ENCODE assay signal across 9 cellular contexts in genomic region chr20:16803965-16804792, GRCh38. TPM values are rescaled to one million over a fixed set of nuclear protein-coding genes. Genes with fewer than 3 reads are reported as not detected.
DNase-seq lines count a peak whose midpoint lies in the region; ATAC-seq and TF ChIP-seq lines count a peak whose summit lies in the region.
"Had no signal": no experiment of that assay in that cellular context is flagged by ENCODE, and none has a peak within 500 bp of the region (broad histone marks: within the 10 kb centered on the region; RNA-seq: fewer than 3 reads in every experiment).

No MANE protein-coding gene starts in this region.

- peak; percentile 60 for ATAC-seq in HG02885 (IDR thresholded peaks at IDR 0.05; ENCODE audit: poor library complexity, unreplicated experiment)
- no peak for ATAC-seq in activated CD8-positive, alpha-beta memory T cell treated with anti-CD3 and anti-CD28 coated beads, Interleukin-2, amount 10 ng/mL, durations not matched to agents 7 days and 5 days
- no peak for ATAC-seq in HG02870 (IDR thresholded peaks at IDR 0.05; ENCODE audit: unreplicated experiment)
- no peak for ATAC-seq in HG03039 (IDR thresholded peaks at IDR 0.05; ENCODE audit: unreplicated experiment)

- no peaks in the 10 kb centered on the region for H3K36me3 Mint-ChIP-seq in activated CD8-positive, alpha-beta memory T cell treated with anti-CD3 and anti-CD28 coated beads, Interleukin-2, amount 10 ng/mL, durations not matched to agents 7 days and 5 days

- CTCF ChIA-PET in activated CD8-positive, alpha-beta memory T cell treated with anti-CD3 and anti-CD28 coated beads, Interleukin-2, amount 10 ng/mL, durations not matched to agents 7 days and 5 days (lab: Charles Lee) = interaction anchor here (1.0 to 2.4 kb wide), 14 partner anchors 9 to 629 kb away, joined by 3 to 30 read pairs (median 4); no protein-coding TSS in a partner anchor

- no peak overlapping the region for H3K18ac ChIP-seq in neuronal stem cell (ENCODE audit: low read length)

- no peak overlapping the region for H2BK15ac ChIP-seq in neuronal stem cell (ENCODE audit: low read length)

- H3K14ac ChIP-seq in neuronal stem cell (ENCODE audit: low read length) = no peak overlapping the region

- H3K79me1 ChIP-seq in neuronal stem cell (ENCODE audit: low read depth, low read length) = no peaks in the 10 kb centered on the region

- H3K4me1 ChIP-seq in esophagus squamous epithelium (no peaks in the 10 kb centered on the region), neuronal stem cell (ENCODE audit: control insufficient read depth in 2 of 2, insufficient read depth in 1 of 2, low read depth in 1 of 2, low read length in 2 of 2) (no peaks in the 10 kb centered on the region)

- H3K27me3 ChIP-seq in esophagus squamous epithelium = peaks cover 0 to 38% (median 0%) of the 10 kb centered on the region in 4 donors
- H3K27me3 ChIP-seq in neuronal stem cell (ENCODE audit: control insufficient read depth in 3 of 3, insufficient read depth in 3 of 3, low read depth in 1 of 3, low read length in 3 of 3) = peaks cover 0 to 8% (median 0%) of the 10 kb centered on the region in 3 experiments

- no peak overlapping the region for H2AFZ ChIP-seq in neuronal stem cell (ENCODE audit: low read length)

- no peak overlapping the region for H2BK120ac ChIP-seq in neuronal stem cell (ENCODE audit: low read depth, low read length)

- peaks cover 34% of the 10 kb centered on the region for H3K27me3 Mint-ChIP-seq in activated CD8-positive, alpha-beta memory T cell treated with anti-CD3 and anti-CD28 coated beads, Interleukin-2, amount 10 ng/mL, durations not matched to agents 7 days and 5 days

- no peak overlapping the region for H3K4me2 ChIP-seq in neuronal stem cell (ENCODE audit: insufficient read depth, low read length, poor library complexity, severe bottlenecking)

- H3K4me3 Mint-ChIP-seq in activated CD8-positive, alpha-beta memory T cell treated with anti-CD3 and anti-CD28 coated beads, Interleukin-2, amount 10 ng/mL, durations not matched to agents 7 days and 5 days = no peak overlapping the region

- H3K36me3 ChIP-seq in esophagus squamous epithelium (no peaks in the 10 kb centered on the region), neuronal stem cell (replicated peaks in 1 of 2; ENCODE audit: control insufficient read depth in 2 of 2, insufficient read depth in 2 of 2, low read length in 2 of 2) (no peaks in the 10 kb centered on the region)

- DNase-seq in EH (ENCODE audit: low read depth) (peak; percentile 54), NCI-H446 (lab: John Stamatoyannopoulos, UW) (peak; percentile 45 to 77), esophagus squamous epithelium (lab: John Stamatoyannopoulos, UW) (no peak), neuronal stem cell (ENCODE audit: low spot score) (peak; percentile 72)
- DNase-seq in activated CD8-positive, alpha-beta memory T cell treated with anti-CD3 and anti-CD28 coated beads, Interleukin-2, amount 10 ng/mL, durations not matched to agents 7 days and 5 days = peak; percentile 56

- no peak for TF ChIP-seq POLR2A in esophagus squamous epithelium (IDR thresholded peaks at IDR 0.05)

- intact Hi-C loops in esophagus squamous epithelium (cut with DNase I) = loop anchor here (5.0 kb wide), 1 partner anchor 628 kb away; no protein-coding TSS in a partner anchor

- no peak overlapping the region for H2BK12ac ChIP-seq in neuronal stem cell (ENCODE audit: low read length)

- H2BK5ac ChIP-seq in neuronal stem cell (ENCODE audit: low read length) = no peak overlapping the region

- H3K4ac ChIP-seq in neuronal stem cell (ENCODE audit: low read length) = no peak overlapping the region

- no peaks in the 10 kb centered on the region for H3K9me3 Mint-ChIP-seq in activated CD8-positive, alpha-beta memory T cell treated with anti-CD3 and anti-CD28 coated beads, Interleukin-2, amount 10 ng/mL, durations not matched to agents 7 days and 5 days (ENCODE audit: low read depth)

- H3K9ac ChIP-seq in neuronal stem cell (ENCODE audit: low read depth, low read length, poor library complexity) = no peak overlapping the region

- no peak overlapping the region for H3K4me3 ChIP-seq in esophagus squamous epithelium
- H3K4me3 ChIP-seq in neuronal stem cell (ENCODE audit: low read length in 2 of 2) = no peak overlapping the region

- TF ChIP-seq CTCF in esophagus squamous epithelium (IDR thresholded peaks at IDR 0.05) = peak; percentile 38 to 75 (median 66)

- no peak overlapping the region for H4K8ac ChIP-seq in neuronal stem cell (ENCODE audit: low read depth, low read length)

- no peak overlapping the region for H2AK5ac ChIP-seq in neuronal stem cell (ENCODE audit: low read depth, low read length)

- H3K27ac ChIP-seq in esophagus squamous epithelium (no peak overlapping the region), neuronal stem cell (replicated peaks; ENCODE audit: low read length) (no peak overlapping the region)

- H3K9me3 ChIP-seq in esophagus squamous epithelium (no peaks in the 10 kb centered on the region), neuronal stem cell (replicated peaks in 1 of 2; ENCODE audit: control insufficient read depth in 2 of 2, insufficient read depth in 1 of 2, low read depth in 1 of 2, low read length in 2 of 2) (peaks cover 0 to 1% of the 10 kb centered on the region in 2 donors)

- H3K23ac ChIP-seq in neuronal stem cell (ENCODE audit: low read depth, low read length, poor library complexity) = no peak overlapping the region

- H3K27ac Mint-ChIP-seq in activated CD8-positive, alpha-beta memory T cell treated with anti-CD3 and anti-CD28 coated beads, Interleukin-2, amount 10 ng/mL, durations not matched to agents 7 days and 5 days = no peak overlapping the region

- no peak overlapping the region for H4K91ac ChIP-seq in neuronal stem cell (ENCODE audit: low read depth, low read length, poor library complexity)

- 21 to 24% methylated on average over 14 of the region's 14 CpGs for WGBS in esophagus squamous epithelium, 2 donors
- WGBS in neuronal stem cell (ENCODE audit: extremely low coverage in 2 of 2, insufficient read length in 2 of 2, insufficient replicate concordance in 1 of 2), 2 donors = no CpG with 5 or more reads among the region's 14 CpGs

- H3K4me1 Mint-ChIP-seq in activated CD8-positive, alpha-beta memory T cell treated with anti-CD3 and anti-CD28 coated beads, Interleukin-2, amount 10 ng/mL, durations not matched to agents 7 days and 5 days = no peaks in the 10 kb centered on the region

RNA-seq across cellular contexts. Expression of gene OTOR, which starts 56.0 kb away (rescaled TPM):
- not detected for total RNA-seq in activated CD8-positive, alpha-beta memory T cell treated with anti-CD3 and anti-CD28 coated beads, Interleukin-2, amount 10 ng/mL, durations not matched to agents 7 days and 5 days
- total RNA-seq in esophagus squamous epithelium = not detected
- polyA plus RNA-seq in neuronal stem cell (2013, experiment 1 of 2) = 0.04 TPM
- not detected for polyA plus RNA-seq in neuronal stem cell (2013, experiment 2 of 2)
- total RNA-seq: activated CD8-positive, alpha-beta memory T cell treated with anti-CD3 and anti-CD28 coated beads for 36 hours had no signal
